Comparison of ENCODE assay signal across 8 cellular contexts in genomic region chr19:14072535-14073231, GRCh38. TPM values are rescaled to one million over a fixed set of nuclear protein-coding genes. Genes with fewer than 3 reads are reported as not detected.
A peak's percentile ranks its signal among the peaks of the same experiment; 100 is the strongest.
DNase-seq lines count a peak whose midpoint lies in the region; ATAC-seq and TF ChIP-seq lines count a peak whose summit lies in the region.

Gene MISP3 (plus strand): TSS chr19:14072786. CDS start chr19:14073310, 524 bp downstream.

- H3K4me3 ChIP-seq in Jurkat, Clone E6-1 (ENCODE audit: low read length): peak within 1 kb of the TSS; percentile 66

- no peaks in the 10 kb centered on the region for H3K36me3 Mint-ChIP-seq in activated B cell treated with CpG ODN at 0.5 μM for 24 hours (ENCODE audit: low read depth)
- H3K36me3 Mint-ChIP-seq in natural killer cell: no peaks in the 10 kb centered on the region

- POLR2A ChIA-PET in activated B cell treated with CpG ODN at 0.5 μM for 24 hours (lab: Charles Lee): interaction anchor here (0.5 to 3.1 kb wide), 9 partner anchors 9 to 211 kb away, joined by 3 to 11 read pairs (median 5); partner anchors contain the start of genes DCAF15 and IL27RA

- TF ChIP-seq CTCF in activated B cell treated with CpG ODN at 0.5 μM for 24 hours (IDR thresholded peaks at IDR 0.05): no peak
- TF ChIP-seq CTCF in natural killer cell (IDR thresholded peaks at IDR 0.05): no peak

- H3K27me3 Mint-ChIP-seq in activated B cell treated with CpG ODN at 0.5 μM for 24 hours: no peaks in the 10 kb centered on the region
- no peaks in the 10 kb centered on the region for H3K27me3 Mint-ChIP-seq in natural killer cell (ENCODE audit: low read depth in 2 of 2)

- ATAC-seq in activated B cell treated with CpG ODN at 0.5 μM for 24 hours (ENCODE audit: low read depth) (peak; percentile 28), natural killer cell (peak in 1 of 3 donors; percentile 3), HG03457 (IDR thresholded peaks at IDR 0.05; ENCODE audit: unreplicated experiment) (no peak), HG03571 (IDR thresholded peaks at IDR 0.05; ENCODE audit: unreplicated experiment) (no peak)

- H3K27ac Mint-ChIP-seq in activated B cell treated with CpG ODN at 0.5 μM for 24 hours (no peak within 1 kb of the TSS), natural killer cell (peak within 1 kb of the TSS; percentile 86 to 98)

- TF ChIP-seq POLR2A in erythroblast (IDR thresholded peaks at IDR 0.05; ENCODE audit: low read length): no peak

- intact Hi-C loops in activated B cell treated with CpG ODN at 0.5 μM for 24 hours (cut with micrococcal nuclease) (loop anchor here (1.0 to 10.0 kb wide), 7 partner anchors 19 to 402 kb away; partner anchors contain the start of genes ASF1B and PTGER1), natural killer cell (cut with micrococcal nuclease) (no loop called here)

- H3K4me3 Mint-ChIP-seq in activated B cell treated with CpG ODN at 0.5 μM for 24 hours (peak within 1 kb of the TSS; percentile 86), natural killer cell (peak within 1 kb of the TSS; percentile 98)

- CTCF ChIA-PET in activated B cell treated with CpG ODN at 0.5 μM for 24 hours (lab: Charles Lee): interaction anchor here (0.7 to 4.8 kb wide), 12 partner anchors 9 to 276 kb away, joined by 3 to 42 read pairs (median 6); partner anchors contain the start of genes ASF1B, BRME1 and CC2D1A

- no peaks in the 10 kb centered on the region for H3K9me3 Mint-ChIP-seq in activated B cell treated with CpG ODN at 0.5 μM for 24 hours
- no peaks in the 10 kb centered on the region for H3K9me3 Mint-ChIP-seq in natural killer cell

- DNase-seq in DMS 273 (lab: John Stamatoyannopoulos, UW; ENCODE audit: unreplicated experiment) (peak; percentile 69), DMS 273 treated with DMSO at 0.1 percent for 48 hours (lab: John Stamatoyannopoulos, UW) (no peak), activated B cell treated with CpG ODN at 0.5 μM for 24 hours (peak; percentile 40), erythroblast (lab: John Stamatoyannopoulos, UW) (peak; percentile 67 to 73), natural killer cell (no peak)
- no peak for DNase-seq in Jurkat, Clone E6-1 (ENCODE audit: low read depth, low spot score)

- H3K4me1 Mint-ChIP-seq in activated B cell treated with CpG ODN at 0.5 μM for 24 hours: peaks cover 19% of the 10 kb centered on the region
- peaks cover 15 to 25% of the 10 kb centered on the region in 2 donors for H3K4me1 Mint-ChIP-seq in natural killer cell

RNA-seq across cellular contexts. Expression of gene MISP3, which starts in this region (rescaled TPM):
- 3.0 TPM for polyA plus RNA-seq in Jurkat, Clone E6-1 (2012; ENCODE audit: insufficient read depth, insufficient read length)
- total RNA-seq in activated B cell treated with CpG ODN at 0.5 μM for 24 hours (0.15 and 0.18 TPM in 2 replicates), natural killer cell (1 to 10 TPM; 2.4 to 4.1 (median 2.4) TPM)

Comparison
In these comparisons a context has a peak if more than half of its experiments do, and no peak if none do; other contexts are left out.
1. DNase-seq: peak in DMS 273 (single experiment) and erythroblast (2 of 2); none in DMS 273 treated with DMSO at 0.1 percent for 48 hours (single experiment), Jurkat, Clone E6-1 (single experiment) and natural killer cell (single experiment).
2. Peak in DNase-seq and ATAC-seq in activated B cell treated with CpG ODN at 0.5 μM for 24 hours; RNA of the gene not detected or under 1 TPM.